17 cellular contexts compared by ENCODE assay signal in the genomic region with DNA sequence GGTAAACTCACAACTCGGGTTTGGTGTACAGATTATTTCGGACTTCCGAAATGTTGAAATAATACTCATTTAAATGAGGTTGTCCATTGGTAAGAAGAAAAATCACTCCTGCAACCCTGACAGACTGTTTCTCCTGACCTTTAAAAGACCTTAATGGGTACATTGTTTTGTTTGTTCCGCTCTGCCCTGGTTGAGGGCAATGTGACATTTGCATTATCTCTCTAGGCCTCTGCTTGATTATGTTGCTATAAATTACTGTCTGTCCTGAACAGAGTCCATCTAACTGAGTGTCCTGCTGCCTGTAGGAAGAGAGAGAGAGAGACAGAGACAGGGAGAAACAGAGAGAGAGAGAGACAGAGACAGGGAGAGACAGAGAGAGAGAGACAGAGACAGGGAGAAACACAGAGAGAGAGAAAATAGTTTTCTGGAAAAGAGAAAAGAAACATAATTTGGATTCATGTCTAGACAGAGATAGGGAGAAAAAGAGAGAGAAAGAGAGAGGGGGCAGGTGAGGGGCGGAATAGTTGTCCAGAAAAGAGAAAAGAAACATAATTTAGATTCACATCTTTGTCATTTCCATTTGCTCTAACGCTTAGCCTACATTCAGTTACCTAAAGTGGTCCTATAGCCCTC.
"Had no signal": no experiment of that assay in that cellular context is flagged by ENCODE, and none has a peak within 500 bp of the region (broad histone marks: within the 10 kb centered on the region; RNA-seq: fewer than 3 reads in every experiment).

No MANE protein-coding gene starts in this region.

- H3K27me3 ChIP-seq: gastroesophageal sphincter, sigmoid colon, testis had no signal

- H3K9me3 ChIP-seq: gastroesophageal sphincter, mucosa of descending colon, psoas muscle, sigmoid colon, testis had no signal

- H3K4me3 Mint-ChIP-seq: activated naive CD8-positive, alpha-beta T cell treated with anti-CD3 and anti-CD28 coated beads for 36 hours; activated T-cell treated with anti-CD3 and anti-CD28 coated beads, Interleukin-2, amount 50 U/mL, for 24 hours; natural killer cell treated with Interleukin-12 subunit alpha and Interleukin-12 subunit beta and Interleukin-15 and Interleukin-18, amount 100 ng/mL, for 72 hours; stimulated activated naive CD8-positive, alpha-beta T cell treated with anti-CD3 and anti-CD28 coated beads, Interleukin-15, Interleukin-2, amounts not matched to agents 100 ng/mL and 50 ng/mL, for 24 hours had no signal

- H3K36me3 ChIP-seq: gastroesophageal sphincter, sigmoid colon had no signal

- H3K4me3 ChIP-seq: coronary artery, gastroesophageal sphincter, mucosa of descending colon, psoas muscle, sigmoid colon, testis had no signal

- DNase-seq: activated effector memory CD4-positive, alpha-beta T cell treated with anti-CD3 and anti-CD28 coated beads, Interleukin-2, amount 50 U/mL, for 16 hours; activated naive CD8-positive, alpha-beta T cell treated with anti-CD3 and anti-CD28 coated beads for 36 hours; activated T-cell treated with anti-CD3 and anti-CD28 coated beads, Interleukin-2, amount 50 U/mL, for 24 hours; anterior cingulate cortex; effector CD8-positive, alpha-beta T cell; hippocampal formation; mucosa of descending colon; occipital lobe; psoas muscle; sigmoid colon; stimulated activated CD4-positive, alpha-beta T cell treated with anti-CD3 and anti-CD28 coated beads, Interleukin-2, amount 100 ng/mL, for 48 hours; T-helper 2 cell; testis had no signal

- H3K27me3 Mint-ChIP-seq: activated naive CD8-positive, alpha-beta T cell treated with anti-CD3 and anti-CD28 coated beads for 36 hours; activated T-cell treated with anti-CD3 and anti-CD28 coated beads, Interleukin-2, amount 50 U/mL, for 24 hours; natural killer cell treated with Interleukin-12 subunit alpha and Interleukin-12 subunit beta and Interleukin-15 and Interleukin-18, amount 100 ng/mL, for 72 hours; stimulated activated naive CD8-positive, alpha-beta T cell treated with anti-CD3 and anti-CD28 coated beads, Interleukin-15, Interleukin-2, amounts not matched to agents 100 ng/mL and 50 ng/mL, for 24 hours had no signal

- H3K27ac ChIP-seq: coronary artery, psoas muscle, sigmoid colon, testis had no signal

- ATAC-seq: gastroesophageal sphincter; mucosa of descending colon; natural killer cell treated with Interleukin-12 subunit alpha and Interleukin-12 subunit beta and Interleukin-15 and Interleukin-18, amount 100 ng/mL, for 72 hours had no signal

- H3K4me1 ChIP-seq: psoas muscle had no signal

- H3K9me3 Mint-ChIP-seq: natural killer cell treated with Interleukin-12 subunit alpha and Interleukin-12 subunit beta and Interleukin-15 and Interleukin-18, amount 100 ng/mL, for 72 hours; stimulated activated naive CD8-positive, alpha-beta T cell treated with anti-CD3 and anti-CD28 coated beads, Interleukin-15, Interleukin-2, amounts not matched to agents 100 ng/mL and 50 ng/mL, for 24 hours had no signal

- H3K27ac Mint-ChIP-seq: activated naive CD8-positive, alpha-beta T cell treated with anti-CD3 and anti-CD28 coated beads for 36 hours; activated T-cell treated with anti-CD3 and anti-CD28 coated beads, Interleukin-2, amount 50 U/mL, for 24 hours; natural killer cell treated with Interleukin-12 subunit alpha and Interleukin-12 subunit beta and Interleukin-15 and Interleukin-18, amount 100 ng/mL, for 72 hours; stimulated activated naive CD8-positive, alpha-beta T cell treated with anti-CD3 and anti-CD28 coated beads, Interleukin-15, Interleukin-2, amounts not matched to agents 100 ng/mL and 50 ng/mL, for 24 hours had no signal
